Comparison of ENCODE assay signal across 1 cellular context in the genomic region with DNA sequence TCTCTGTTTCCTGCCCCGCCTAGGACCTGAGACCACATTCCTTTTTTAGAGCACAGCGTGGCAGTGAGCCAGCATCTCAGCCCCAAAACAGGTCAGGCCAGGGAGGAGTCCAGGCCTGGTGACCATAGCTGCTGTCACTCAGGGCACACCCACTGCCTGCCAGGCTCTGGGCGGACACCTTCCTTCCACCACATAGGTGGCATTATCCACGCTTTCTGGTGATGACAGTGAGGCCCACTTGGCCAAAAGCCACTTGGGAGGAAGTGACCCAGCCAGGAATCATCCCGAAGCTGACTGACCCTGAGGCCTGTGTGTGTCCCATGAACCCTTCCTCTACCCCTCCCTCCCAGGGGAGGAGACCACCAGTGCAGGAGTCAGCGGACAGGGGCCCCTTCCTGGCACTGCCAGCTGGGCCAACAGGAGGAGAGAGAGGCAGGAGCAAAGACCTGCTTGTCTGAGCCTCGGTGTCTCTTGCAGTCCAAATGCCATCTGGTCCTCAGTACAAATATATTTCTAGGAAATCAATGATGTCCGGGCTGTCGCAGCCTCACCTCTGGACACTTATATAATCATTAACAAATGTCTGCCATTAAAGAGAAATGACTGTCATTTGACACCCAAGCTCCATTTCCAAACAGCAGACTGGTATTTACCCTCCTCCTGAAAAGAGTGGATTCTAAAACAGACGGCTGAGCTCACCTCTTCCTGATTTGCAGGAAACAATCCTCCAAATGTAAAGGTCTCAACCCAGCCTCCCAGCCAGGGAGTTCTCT.
TF ChIP-seq lines count a peak whose summit lies in the region.

No MANE protein-coding gene starts in this region.

TF ChIP-seq in HepG2, 621 proteins besides CTCF, POLR2A, EP300 and RAD21 (continued from another document):
- TF ChIP-seq ZNF615 (CRISPR knock-in tag; IDR thresholded peaks at IDR 0.05; ENCODE audit: borderline replicate concordance): no peak
- TF ChIP-seq ZNF660 (CRISPR knock-in tag; IDR thresholded peaks at IDR 0.05; ENCODE audit: borderline replicate concordance, low read depth): no peak
- TF ChIP-seq, protein P1, sequence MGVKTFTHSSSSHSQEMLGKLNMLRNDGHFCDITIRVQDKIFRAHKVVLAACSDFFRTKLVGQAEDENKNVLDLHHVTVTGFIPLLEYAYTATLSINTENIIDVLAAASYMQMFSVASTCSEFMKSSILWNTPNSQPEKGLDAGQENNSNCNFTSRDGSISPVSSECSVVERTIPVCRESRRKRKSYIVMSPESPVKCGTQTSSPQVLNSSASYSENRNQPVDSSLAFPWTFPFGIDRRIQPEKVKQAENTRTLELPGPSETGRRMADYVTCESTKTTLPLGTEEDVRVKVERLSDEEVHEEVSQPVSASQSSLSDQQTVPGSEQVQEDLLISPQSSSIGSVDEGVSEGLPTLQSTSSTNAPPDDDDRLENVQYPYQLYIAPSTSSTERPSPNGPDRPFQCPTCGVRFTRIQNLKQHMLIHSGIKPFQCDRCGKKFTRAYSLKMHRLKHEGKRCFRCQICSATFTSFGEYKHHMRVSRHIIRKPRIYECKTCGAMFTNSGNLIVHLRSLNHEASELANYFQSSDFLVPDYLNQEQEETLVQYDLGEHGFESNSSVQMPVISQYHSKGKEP (CRISPR knock-in tag; IDR thresholded peaks at IDR 0.05): no peak
- peak; percentile 97 for TF ChIP-seq SIX1 (CRISPR knock-in tag; IDR thresholded peaks at IDR 0.05; ENCODE audit: borderline replicate concordance)
- 0 out of 2 replicates have a peak, but pooled peaks have one; percentile 29 for TF ChIP-seq ZNF331 (CRISPR knock-in tag; IDR thresholded peaks at IDR 0.05)
- peak; percentile 32; the same call in 1 of the 2 replicates for TF ChIP-seq RXRA (CRISPR knock-in tag; IDR thresholded peaks at IDR 0.05)
- no peak for TF ChIP-seq ZNF792 (CRISPR knock-in tag; IDR thresholded peaks at IDR 0.05)
- TF ChIP-seq ZEB1 (IDR thresholded peaks at IDR 0.05; ENCODE audit: insufficient replicate concordance, low read depth): peak; percentile 23
- TF ChIP-seq MAZ (IDR thresholded peaks at IDR 0.05; ENCODE audit: borderline replicate concordance, low read depth, low read length): no peak
- TF ChIP-seq MAZ (CRISPR knock-in tag; IDR thresholded peaks at IDR 0.05; ENCODE audit: low read depth): 0 out of 2 replicates have a peak, but pooled peaks have one; percentile 46
- 0 out of 2 replicates have a peak, but pooled peaks have one; percentile 15 for TF ChIP-seq CREM (IDR thresholded peaks at IDR 0.05)
- TF ChIP-seq CREM (CRISPR knock-in tag; IDR thresholded peaks at IDR 0.05): no peak
- peak; percentile 94 for TF ChIP-seq TBX2 (CRISPR knock-in tag; IDR thresholded peaks at IDR 0.05; ENCODE audit: borderline replicate concordance)
- TF ChIP-seq, protein P2, sequence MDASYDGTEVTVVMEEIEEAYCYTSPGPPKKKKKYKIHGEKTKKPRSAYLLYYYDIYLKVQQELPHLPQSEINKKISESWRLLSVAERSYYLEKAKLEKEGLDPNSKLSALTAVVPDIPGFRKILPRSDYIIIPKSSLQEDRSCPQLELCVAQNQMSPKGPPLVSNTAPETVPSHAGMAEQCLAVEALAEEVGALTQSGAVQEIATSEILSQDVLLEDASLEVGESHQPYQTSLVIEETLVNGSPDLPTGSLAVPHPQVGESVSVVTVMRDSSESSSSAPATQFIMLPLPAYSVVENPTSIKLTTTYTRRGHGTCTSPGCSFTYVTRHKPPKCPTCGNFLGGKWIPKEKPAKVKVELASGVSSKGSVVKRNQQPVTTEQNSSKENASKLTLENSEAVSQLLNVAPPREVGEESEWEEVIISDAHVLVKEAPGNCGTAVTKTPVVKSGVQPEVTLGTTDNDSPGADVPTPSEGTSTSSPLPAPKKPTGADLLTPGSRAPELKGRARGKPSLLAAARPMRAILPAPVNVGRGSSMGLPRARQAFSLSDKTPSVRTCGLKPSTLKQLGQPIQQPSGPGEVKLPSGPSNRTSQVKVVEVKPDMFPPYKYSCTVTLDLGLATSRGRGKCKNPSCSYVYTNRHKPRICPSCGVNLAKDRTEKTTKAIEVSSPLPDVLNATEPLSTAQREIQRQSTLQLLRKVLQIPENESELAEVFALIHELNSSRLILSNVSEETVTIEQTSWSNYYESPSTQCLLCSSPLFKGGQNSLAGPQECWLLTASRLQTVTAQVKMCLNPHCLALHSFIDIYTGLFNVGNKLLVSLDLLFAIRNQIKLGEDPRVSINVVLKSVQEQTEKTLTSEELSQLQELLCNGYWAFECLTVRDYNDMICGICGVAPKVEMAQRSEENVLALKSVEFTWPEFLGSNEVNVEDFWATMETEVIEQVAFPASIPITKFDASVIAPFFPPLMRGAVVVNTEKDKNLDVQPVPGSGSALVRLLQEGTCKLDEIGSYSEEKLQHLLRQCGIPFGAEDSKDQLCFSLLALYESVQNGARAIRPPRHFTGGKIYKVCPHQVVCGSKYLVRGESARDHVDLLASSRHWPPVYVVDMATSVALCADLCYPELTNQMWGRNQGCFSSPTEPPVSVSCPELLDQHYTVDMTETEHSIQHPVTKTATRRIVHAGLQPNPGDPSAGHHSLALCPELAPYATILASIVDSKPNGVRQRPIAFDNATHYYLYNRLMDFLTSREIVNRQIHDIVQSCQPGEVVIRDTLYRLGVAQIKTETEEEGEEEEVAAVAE (CRISPR knock-in tag; IDR thresholded peaks at IDR 0.05; ENCODE audit: borderline replicate concordance): peak; percentile 17; the same call in 1 of the 2 replicates
- no peak for TF ChIP-seq ZNF850 (CRISPR knock-in tag; conservative IDR thresholded peaks at IDR 0.05)
- no peak for TF ChIP-seq MIER2 (CRISPR knock-in tag; IDR thresholded peaks at IDR 0.05)
- TF ChIP-seq KLF6 (CRISPR knock-in tag; IDR thresholded peaks at IDR 0.05): no peak
- TF ChIP-seq SMYD3 (CRISPR knock-in tag; IDR thresholded peaks at IDR 0.05): no peak
- peak; percentile 27; the same call in 1 of the 2 replicates for TF ChIP-seq ZMYM4 (CRISPR knock-in tag; IDR thresholded peaks at IDR 0.05)
- TF ChIP-seq SKI (IDR thresholded peaks at IDR 0.05; ENCODE audit: partially characterized antibody): peak; percentile 58
- TF ChIP-seq SRSF9 (IDR thresholded peaks at IDR 0.05; ENCODE audit: borderline replicate concordance, insufficient read depth, low read depth, low read length, poor library complexity, severe bottlenecking): no peak
- no peak for TF ChIP-seq ZSCAN9 (CRISPR knock-in tag; IDR thresholded peaks at IDR 0.05; ENCODE audit: borderline replicate concordance)
- TF ChIP-seq ETV5 (CRISPR knock-in tag; IDR thresholded peaks at IDR 0.05; ENCODE audit: borderline replicate concordance): peak; percentile 26
- no peak for TF ChIP-seq FOXP1 (IDR thresholded peaks at IDR 0.05)
- 0 out of 2 replicates have a peak, but pooled peaks have one; percentile 13 for TF ChIP-seq FOXP1 (CRISPR knock-in tag; IDR thresholded peaks at IDR 0.05)
- no peak for TF ChIP-seq GABPA (IDR thresholded peaks at IDR 0.05; ENCODE audit: low read depth, low read length)
- 0 out of 2 replicates have a peak, but pooled peaks have one; percentile 11 for TF ChIP-seq GABPA (CRISPR knock-in tag; IDR thresholded peaks at IDR 0.05; ENCODE audit: low read depth)
- no peak for TF ChIP-seq ATF7 (IDR thresholded peaks at IDR 0.05)
- no peak for TF ChIP-seq ATF7 (CRISPR knock-in tag; IDR thresholded peaks at IDR 0.05)
- TF ChIP-seq, protein P3, sequence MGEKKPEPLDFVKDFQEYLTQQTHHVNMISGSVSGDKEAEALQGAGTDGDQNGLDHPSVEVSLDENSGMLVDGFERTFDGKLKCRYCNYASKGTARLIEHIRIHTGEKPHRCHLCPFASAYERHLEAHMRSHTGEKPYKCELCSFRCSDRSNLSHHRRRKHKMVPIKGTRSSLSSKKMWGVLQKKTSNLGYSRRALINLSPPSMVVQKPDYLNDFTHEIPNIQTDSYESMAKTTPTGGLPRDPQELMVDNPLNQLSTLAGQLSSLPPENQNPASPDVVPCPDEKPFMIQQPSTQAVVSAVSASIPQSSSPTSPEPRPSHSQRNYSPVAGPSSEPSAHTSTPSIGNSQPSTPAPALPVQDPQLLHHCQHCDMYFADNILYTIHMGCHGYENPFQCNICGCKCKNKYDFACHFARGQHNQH (CRISPR knock-in tag; IDR thresholded peaks at IDR 0.05): 0 out of 2 replicates have a peak, but pooled peaks have one; percentile 19
- no peak for TF ChIP-seq ZNF564 (CRISPR knock-in tag; IDR thresholded peaks at IDR 0.05)
- TF ChIP-seq ZNF335 (CRISPR knock-in tag; IDR thresholded peaks at IDR 0.05): no peak
- peak; percentile 36; the same call in 1 of the 2 replicates for TF ChIP-seq NFKB2 (CRISPR knock-in tag; IDR thresholded peaks at IDR 0.05; ENCODE audit: borderline replicate concordance)
- no peak for TF ChIP-seq KLF11 (CRISPR knock-in tag; IDR thresholded peaks at IDR 0.05)
- TF ChIP-seq GATA4 (IDR thresholded peaks at IDR 0.05; ENCODE audit: borderline replicate concordance, low read depth): no peak
- 0 out of 2 replicates have a peak, but pooled peaks have one; percentile 26 for TF ChIP-seq HIVEP1 (CRISPR knock-in tag; IDR thresholded peaks at IDR 0.05)
- TF ChIP-seq RXRB (CRISPR knock-in tag; IDR thresholded peaks at IDR 0.05; ENCODE audit: borderline replicate concordance): peak; percentile 34; the same call in 1 of the 2 replicates
- TF ChIP-seq ZNF317 (CRISPR knock-in tag; IDR thresholded peaks at IDR 0.05): 0 out of 2 replicates have a peak, but pooled peaks have one; percentile 30
- TF ChIP-seq ZNF263 (CRISPR knock-in tag; IDR thresholded peaks at IDR 0.05): 0 out of 2 replicates have a peak, but pooled peaks have one; percentile 41
- 0 out of 2 replicates have a peak, but pooled peaks have one; percentile 32 for TF ChIP-seq NR2F2 (IDR thresholded peaks at IDR 0.05; ENCODE audit: borderline replicate concordance, low read depth)
- TF ChIP-seq PPARG (CRISPR knock-in tag; conservative IDR thresholded peaks at IDR 0.05): no peak; the same call in none of the 2 replicates
- TF ChIP-seq FOXA3 (CRISPR knock-in tag; IDR thresholded peaks at IDR 0.05): peak; percentile 67; the same call in 1 of the 2 replicates
- no peak; the same call in 1 of the 2 replicates for TF ChIP-seq ZNF143 (CRISPR knock-in tag; IDR thresholded peaks at IDR 0.05)
- no peak for TF ChIP-seq SOX13 (IDR thresholded peaks at IDR 0.05)
- peak in 1 of 2 experiments; percentile 51; a peak in 1 of 4 replicates for TF ChIP-seq SOX13 (CRISPR knock-in tag; conservative IDR thresholded peaks at IDR 0.05 in 1 of 2, IDR thresholded peaks at IDR 0.05 in 1 of 2)
- TF ChIP-seq BCL6 (CRISPR knock-in tag; IDR thresholded peaks at IDR 0.05): peak; percentile 98
- no peak for TF ChIP-seq MIER3 (CRISPR knock-in tag; IDR thresholded peaks at IDR 0.05; ENCODE audit: borderline replicate concordance)
- 0 out of 2 replicates have a peak, but pooled peaks have one; percentile 42 for TF ChIP-seq ZNF556 (CRISPR knock-in tag; IDR thresholded peaks at IDR 0.05; ENCODE audit: borderline replicate concordance)
- TF ChIP-seq, protein P4, sequence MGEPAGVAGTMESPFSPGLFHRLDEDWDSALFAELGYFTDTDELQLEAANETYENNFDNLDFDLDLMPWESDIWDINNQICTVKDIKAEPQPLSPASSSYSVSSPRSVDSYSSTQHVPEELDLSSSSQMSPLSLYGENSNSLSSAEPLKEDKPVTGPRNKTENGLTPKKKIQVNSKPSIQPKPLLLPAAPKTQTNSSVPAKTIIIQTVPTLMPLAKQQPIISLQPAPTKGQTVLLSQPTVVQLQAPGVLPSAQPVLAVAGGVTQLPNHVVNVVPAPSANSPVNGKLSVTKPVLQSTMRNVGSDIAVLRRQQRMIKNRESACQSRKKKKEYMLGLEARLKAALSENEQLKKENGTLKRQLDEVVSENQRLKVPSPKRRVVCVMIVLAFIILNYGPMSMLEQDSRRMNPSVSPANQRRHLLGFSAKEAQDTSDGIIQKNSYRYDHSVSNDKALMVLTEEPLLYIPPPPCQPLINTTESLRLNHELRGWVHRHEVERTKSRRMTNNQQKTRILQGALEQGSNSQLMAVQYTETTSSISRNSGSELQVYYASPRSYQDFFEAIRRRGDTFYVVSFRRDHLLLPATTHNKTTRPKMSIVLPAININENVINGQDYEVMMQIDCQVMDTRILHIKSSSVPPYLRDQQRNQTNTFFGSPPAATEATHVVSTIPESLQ (CRISPR knock-in tag; conservative IDR thresholded peaks at IDR 0.05): no peak
